ENCODE assay signal across 10 cellular contexts in the genomic region with DNA sequence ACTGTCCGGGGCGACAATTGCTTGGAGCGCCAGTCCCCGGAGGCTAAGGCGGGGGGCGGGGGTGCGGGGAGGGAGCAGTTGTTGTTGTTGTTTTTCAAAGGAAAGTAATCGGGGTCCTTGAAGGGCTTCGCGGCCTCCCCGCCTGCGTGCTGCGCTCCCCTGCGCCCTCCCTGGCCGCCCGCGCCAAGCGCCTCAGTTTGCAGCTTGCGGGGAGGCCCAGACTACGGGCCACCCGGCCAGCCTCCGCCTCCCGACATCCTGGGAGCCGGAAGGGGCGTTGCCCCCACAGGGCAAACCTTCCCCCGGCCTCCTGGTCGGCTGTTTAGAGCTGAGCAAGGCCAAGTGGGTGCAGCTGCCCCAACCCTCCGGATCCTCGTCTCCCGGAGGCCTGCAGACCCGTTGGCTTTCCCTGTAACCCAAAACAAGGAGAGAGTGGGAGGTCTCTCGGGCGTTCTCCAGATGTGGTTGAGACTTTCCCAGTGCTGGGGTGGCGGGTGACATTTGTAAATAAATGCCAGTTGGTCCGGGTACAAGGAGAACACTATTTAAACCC. TPM values are rescaled to one million over a fixed set of nuclear protein-coding genes. Genes with fewer than 3 reads are reported as not detected.
DNase-seq lines count a peak whose midpoint lies in the region; ATAC-seq and TF ChIP-seq lines count a peak whose summit lies in the region.
"Had no signal": no experiment of that assay in that cellular context is flagged by ENCODE, and none has a peak within 500 bp of the region (broad histone marks: within the 10 kb centered on the region; RNA-seq: fewer than 3 reads in every experiment).

No MANE protein-coding gene starts in this region.

- POLR2A ChIA-PET in GM10248 (lab: Yijun Ruan, JAX) = no interaction called here

- H3K4me2 ChIP-seq in neural progenitor cell = peak overlapping the region; percentile 99

- peak; percentile 38 for ATAC-seq in HG02798 (IDR thresholded peaks at IDR 0.05; ENCODE audit: poor library complexity, unreplicated experiment)
- ATAC-seq in HG03442 (IDR thresholded peaks at IDR 0.05; ENCODE audit: unreplicated experiment) = no peak
- ATAC-seq in GM19395 (IDR thresholded peaks at IDR 0.05; ENCODE audit: unreplicated experiment) = no peak

- H3K4me1 Mint-ChIP-seq in activated naive CD8-positive, alpha-beta T cell treated with anti-CD3 and anti-CD28 coated beads for 36 hours = peaks cover 36% of the 10 kb centered on the region
- peaks cover 46% of the 10 kb centered on the region for H3K4me1 Mint-ChIP-seq in neural progenitor cell

- no peak overlapping the region for H3K9ac ChIP-seq in neural progenitor cell

- peaks cover 74% of the 10 kb centered on the region for H3K27me3 ChIP-seq in neural progenitor cell

- peaks cover 55% of the 10 kb centered on the region for H4K20me1 ChIP-seq in neural progenitor cell (ENCODE audit: low read depth)

- no peaks in the 10 kb centered on the region for H3K9me3 Mint-ChIP-seq in activated naive CD8-positive, alpha-beta T cell treated with anti-CD3 and anti-CD28 coated beads for 36 hours
- H3K9me3 Mint-ChIP-seq in neural progenitor cell = no peaks in the 10 kb centered on the region

- peaks cover 89% of the 10 kb centered on the region for H3K27me3 Mint-ChIP-seq in activated naive CD8-positive, alpha-beta T cell treated with anti-CD3 and anti-CD28 coated beads for 36 hours
- peaks cover 79% of the 10 kb centered on the region for H3K27me3 Mint-ChIP-seq in neural progenitor cell (ENCODE audit: insufficient read depth, low read depth)

- H3F3A ChIP-seq in neural progenitor cell (ENCODE audit: low read depth) = peaks cover 79% of the 10 kb centered on the region

- peak overlapping the region; percentile 92 for H3K27ac ChIP-seq in neural progenitor cell
- H3K27ac ChIP-seq: transverse colon had no signal

- no peaks in the 10 kb centered on the region for H3K9me3 ChIP-seq in neural progenitor cell (ENCODE audit: low read depth)
- H3K9me3 ChIP-seq: transverse colon had no signal

- peaks cover 46% of the 10 kb centered on the region for H3K4me1 ChIP-seq in neural progenitor cell

- H3K27ac Mint-ChIP-seq in activated naive CD8-positive, alpha-beta T cell treated with anti-CD3 and anti-CD28 coated beads for 36 hours = no peak overlapping the region
- no peak overlapping the region for H3K27ac Mint-ChIP-seq in neural progenitor cell

- no peaks in the 10 kb centered on the region for H3K36me3 ChIP-seq in neural progenitor cell
- H3K36me3 ChIP-seq: transverse colon had no signal

- TF ChIP-seq CTCF in GM10248 (IDR thresholded peaks at IDR 0.05; ENCODE audit: control extremely low read depth, extremely low read depth, low read depth, missing control alignments) (no peak), neural progenitor cell (IDR thresholded peaks at IDR 0.05) (peak; percentile 53)

- peak overlapping the region; percentile 51 for H3K4me3 Mint-ChIP-seq in activated naive CD8-positive, alpha-beta T cell treated with anti-CD3 and anti-CD28 coated beads for 36 hours
- H3K4me3 Mint-ChIP-seq in neural progenitor cell = peak overlapping the region; percentile 82

- peak overlapping the region; percentile 96 for H3K4me3 ChIP-seq in neural progenitor cell

- peak; percentile 67 for DNase-seq in GM10248 (ENCODE audit: extremely low spot score)
- peak; percentile 64 for DNase-seq in activated naive CD8-positive, alpha-beta T cell treated with anti-CD3 and anti-CD28 coated beads for 36 hours
- peak; percentile 92 for DNase-seq in neural progenitor cell (ENCODE audit: low spot score)
- no peak for DNase-seq in Ammon's horn (ENCODE audit: low spot score)
- DNase-seq in hippocampal formation (lab: John Stamatoyannopoulos, UW) = no peak
- DNase-seq: transverse colon had no signal

- CTCF ChIA-PET in GM10248 (lab: Yijun Ruan, JAX) = interaction anchor here (1.6 kb wide), 1 partner anchor 17 kb away, joined by 6 read pairs; no protein-coding TSS in a partner anchor

- no peaks in the 10 kb centered on the region for H3K36me3 Mint-ChIP-seq in activated naive CD8-positive, alpha-beta T cell treated with anti-CD3 and anti-CD28 coated beads for 36 hours
- H3K36me3 Mint-ChIP-seq in neural progenitor cell = no peaks in the 10 kb centered on the region

- H2AFZ ChIP-seq in neural progenitor cell (replicated peaks) = no peak overlapping the region

- peaks cover 97% of the 10 kb centered on the region for H3K79me2 ChIP-seq in neural progenitor cell (ENCODE audit: low read depth)

RNA-seq across cellular contexts. Expression of a gene that starts 3.7 kb away (rescaled TPM):
- total RNA-seq in activated naive CD8-positive, alpha-beta T cell treated with anti-CD3 and anti-CD28 coated beads for 36 hours = not detected
- 14.5 and 28.8 TPM in 2 replicates for total RNA-seq in neural progenitor cell (ENCODE audit: low replicate concordance)
- total RNA-seq: M059J, transverse colon had no signal

Comparison
In these comparisons a context has a peak if more than half of its experiments do, and no peak if none do; other contexts are left out.
1. DNase-seq: peak in GM10248 (single experiment), activated naive CD8-positive, alpha-beta T cell treated with anti-CD3 and anti-CD28 coated beads for 36 hours (single experiment) and neural progenitor cell (single experiment); none in Ammon's horn (single experiment) and hippocampal formation (0 of 2).
2. RNA of a gene that starts 3.7 kb away (total RNA-seq): 14.5 to 28.8 TPM in neural progenitor cell; not detected in activated naive CD8-positive, alpha-beta T cell treated with anti-CD3 and anti-CD28 coated beads for 36 hours; every median in the first group is over 10 times any median in the second.